Comparison of ENCODE assay signal across 1 cellular context in the genomic region with DNA sequence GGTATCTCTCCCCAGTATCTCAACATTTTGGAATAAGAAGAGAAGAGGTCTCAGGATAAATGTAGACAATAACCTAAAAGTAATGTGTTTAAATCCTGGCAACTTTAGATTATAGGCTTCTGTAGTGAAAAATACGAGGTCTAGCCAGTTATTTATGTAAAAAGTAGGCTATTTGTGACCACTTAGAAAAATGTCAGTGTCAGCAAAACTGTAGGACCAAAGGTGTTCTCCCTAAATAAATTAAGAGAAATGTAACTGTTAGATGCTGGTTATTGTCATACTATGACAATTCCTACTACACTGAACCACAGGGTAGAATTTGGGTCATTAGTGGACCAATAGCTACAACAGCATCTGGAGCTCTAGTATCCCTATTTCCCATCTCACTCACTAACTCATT.
TF ChIP-seq lines count a peak whose summit lies in the region.

No MANE protein-coding gene starts in this region.

TF ChIP-seq in A549, 52 proteins besides CTCF, POLR2A, EP300 and RAD21:
- TF ChIP-seq ZFP36 (IDR thresholded peaks at IDR 0.05; ENCODE audit: borderline replicate concordance, partially characterized antibody), result no peak
- TF ChIP-seq MAFK (IDR thresholded peaks at IDR 0.05; ENCODE audit: partially characterized antibody), result peak; percentile 96
